Comparison of ENCODE assay signal across 1 cellular context in genomic region chrX:44223150-44223549, GRCh38.
TF ChIP-seq lines count a peak whose summit lies in the region.

No MANE protein-coding gene starts in this region.

TF ChIP-seq in SK-N-SH, 30 proteins besides CTCF, POLR2A, EP300 and RAD21 (continued from another document):
- no peak for TF ChIP-seq IRF3 (IDR thresholded peaks at IDR 0.05; ENCODE audit: low read depth, low read length)
- TF ChIP-seq TCF12 (IDR thresholded peaks at IDR 0.05) = no peak
- TF ChIP-seq EZH2phosphoT487 (IDR thresholded peaks at IDR 0.05; ENCODE audit: borderline replicate concordance, low read depth) = no peak
- TF ChIP-seq MAX (IDR thresholded peaks at IDR 0.05; ENCODE audit: low read depth) = no peak
- no peak for TF ChIP-seq RFX5 (IDR thresholded peaks at IDR 0.05; ENCODE audit: low read length)
